In genomic region chr17:50601789-50602375, GRCh38 we compare ENCODE assay signal across 22 cellular contexts. TPM values are rescaled to one million over a fixed set of nuclear protein-coding genes. Genes with fewer than 3 reads are reported as not detected.
A peak's percentile ranks its signal among the peaks of the same experiment; 100 is the strongest.
DNase-seq lines count a peak whose midpoint lies in the region; ATAC-seq and TF ChIP-seq lines count a peak whose summit lies in the region.
"Had no signal": no experiment of that assay in that cellular context is flagged by ENCODE, and none has a peak within 500 bp of the region (broad histone marks: within the 10 kb centered on the region; RNA-seq: fewer than 3 reads in every experiment).

No MANE protein-coding gene starts in this region.

- no peak overlapping the region for H3K9ac ChIP-seq in IMR-90 (ENCODE audit: low read depth, low read length)

- no peaks in the 10 kb centered on the region for H3K79me1 ChIP-seq in IMR-90 (ENCODE audit: low read depth in 1 of 2, low read length in 2 of 2)

- in situ Hi-C loops in IMR-90 (cut with MboI; ENCODE audit: low sequenced_read_pairs) = no loop called here

- H3K4me1 Mint-ChIP-seq in neural crest cell = peaks cover 24% of the 10 kb centered on the region
- H3K4me1 Mint-ChIP-seq: CD4-positive, CD25-positive, alpha-beta regulatory T cell had no signal

- POLR2A ChIA-PET in IMR-90 (lab: Charles Lee; ENCODE audit: unreplicated experiment) = no interaction called here

- H2BK20ac ChIP-seq in IMR-90 (ENCODE audit: low read depth, low read length) = no peak overlapping the region

- H3K9me3 ChIP-seq in BE2C (no peaks in the 10 kb centered on the region), IMR-90 (ENCODE audit: control insufficient read depth, insufficient read depth, low read length) (no peaks in the 10 kb centered on the region)

- peaks cover 2% of the 10 kb centered on the region for H3K27me3 Mint-ChIP-seq in neural crest cell (ENCODE audit: low read depth)

- no peak overlapping the region for H3K56ac ChIP-seq in IMR-90 (ENCODE audit: extremely low read depth, insufficient read depth, low read length)

- H3K9me3 Mint-ChIP-seq in neural crest cell = no peaks in the 10 kb centered on the region
- H3K9me3 Mint-ChIP-seq: CD4-positive, CD25-positive, alpha-beta regulatory T cell had no signal

- H3K36me3 ChIP-seq in BE2C = no peaks in the 10 kb centered on the region
- no peaks in the 10 kb centered on the region for H3K36me3 ChIP-seq in IMR-90 (ENCODE audit: control insufficient read depth, insufficient read depth, low read length)

- BruUV-seq in IMR-90 (replicated peaks; lab: Mats Ljungman, UMichigan) = no TSS peak

- WGBS in IMR-90 (ENCODE audit: extremely low coverage in 2 of 2, insufficient read length in 1 of 2), 2 experiments = no CpG with 5 or more reads among the region's 13 CpGs

- H3K4me1 ChIP-seq in BE2C (peaks cover 19% of the 10 kb centered on the region), IMR-90 (ENCODE audit: control insufficient read depth, insufficient read depth, low read length) (peaks cover 8% of the 10 kb centered on the region; the same call in 1 of the 2 replicates)

- H4K91ac ChIP-seq in IMR-90 (ENCODE audit: insufficient read depth, low read depth, low read length) = no peak overlapping the region

- H2BK15ac ChIP-seq in IMR-90 (ENCODE audit: low read depth, low read length) = no peak overlapping the region

- no peaks in the 10 kb centered on the region for H4K20me1 ChIP-seq in IMR-90 (ENCODE audit: insufficient read depth, low read length)

- H3K27me3 ChIP-seq in BE2C (no peaks in the 10 kb centered on the region), IMR-90 (ENCODE audit: control insufficient read depth, insufficient read depth, low read length) (peaks cover 44% of the 10 kb centered on the region)

- TF ChIP-seq CTCF in BE2C (IDR thresholded peaks at IDR 0.05; ENCODE audit: low read depth, low read length) (no peak), IMR-90 (conservative IDR thresholded peaks at IDR 0.05; ENCODE audit: low read depth, low read length) (no peak), neural crest cell (conservative IDR thresholded peaks at IDR 0.05) (no peak)

- H2BK120ac ChIP-seq in IMR-90 (ENCODE audit: low read depth, low read length) = no peak overlapping the region

- H3K4me3 ChIP-seq in BE2C (ENCODE audit: low read depth, low read length) (no peak overlapping the region), IMR-90 (ENCODE audit: insufficient read depth, low read depth, low read length) (no peak overlapping the region)
- H3K4me3 ChIP-seq: GM12878 had no signal

- no peak overlapping the region for H3K27ac ChIP-seq in IMR-90 (ENCODE audit: insufficient read depth, low read length)

- no peak overlapping the region for H3K14ac ChIP-seq in IMR-90 (replicated peaks; ENCODE audit: low read depth, low read length)

- CTCF ChIA-PET in IMR-90 (lab: Yijun Ruan, JAX) = no interaction called here

- no peak overlapping the region for H4K8ac ChIP-seq in IMR-90 (ENCODE audit: low read depth in 2 of 2, low read length in 2 of 2)

- H3K23ac ChIP-seq in IMR-90 (ENCODE audit: low read depth, low read length) = no peak overlapping the region

- no peak for TF ChIP-seq POLR2A in IMR-90 (IDR thresholded peaks at IDR 0.05; ENCODE audit: low read depth, low read length)

- no peak overlapping the region for H2BK5ac ChIP-seq in IMR-90 (ENCODE audit: low read depth, low read length, poor library complexity, severe bottlenecking)

- no peaks in the 10 kb centered on the region for H3K36me3 Mint-ChIP-seq in neural crest cell (ENCODE audit: low read depth)
- H3K36me3 Mint-ChIP-seq: CD4-positive, CD25-positive, alpha-beta regulatory T cell; IgD-negative memory B cell had no signal

- dilution Hi-C loops in IMR-90 (cut with HindIII; ENCODE audit: low sequenced_read_pairs, unreplicated experiment) = no loop called here

- ATAC-seq in IMR-90 (ENCODE audit: low read depth) = no peak
- no peak for ATAC-seq in GM21529 (IDR thresholded peaks at IDR 0.05; ENCODE audit: unreplicated experiment)
- ATAC-seq: GM12878, HCT116 had no signal

- intact Hi-C loops in IMR-90 (cut with micrococcal nuclease) = no loop called here

- H3K27ac Mint-ChIP-seq in neural crest cell (ENCODE audit: unreplicated experiment) = peak overlapping the region; percentile 2
- H3K27ac Mint-ChIP-seq: IgD-negative memory B cell had no signal

- no peak overlapping the region for H2AK9ac ChIP-seq in IMR-90 (replicated peaks; ENCODE audit: low read depth, low read length, poor library complexity)

- no peak overlapping the region for H4K5ac ChIP-seq in IMR-90 (ENCODE audit: low read depth, low read length)

- no peak overlapping the region for H3K18ac ChIP-seq in IMR-90 (ENCODE audit: low read depth, low read length)

- no peak overlapping the region for H3K4ac ChIP-seq in IMR-90 (ENCODE audit: low read depth, low read length)

- no peak for TF ChIP-seq RAD21 in IMR-90 (IDR thresholded peaks at IDR 0.05; ENCODE audit: low read length)

- H3K4me2 ChIP-seq in IMR-90 (ENCODE audit: low read depth, low read length) = no peak overlapping the region

- H3K9me1 ChIP-seq in IMR-90 (ENCODE audit: insufficient read depth, low read length) = no peaks in the 10 kb centered on the region

- H3K4me3 Mint-ChIP-seq in neural crest cell = no peak overlapping the region
- H3K4me3 Mint-ChIP-seq: CD4-positive, CD25-positive, alpha-beta regulatory T cell; IgD-negative memory B cell had no signal

- DNase-seq in BE2C (peak; percentile 38), IMR-90 (no peak), cerebellum (ENCODE audit: low spot score) (peak; percentile 28), neural crest cell (ENCODE audit: low read depth, low spot score) (no peak), NCI-H226 (no peak)
- DNase-seq in stimulated activated CD4-positive, alpha-beta T cell treated with anti-CD3 and anti-CD28 coated beads, Interleukin-2, amount 100 ng/mL, for 24 hours = no peak
- DNase-seq: CD4-positive, CD25-positive, alpha-beta regulatory T cell; DND-41; GOT3; MV-4-11; NCI-H1417; NCI-H187; NCI-H2107; NCI-H2227 treated with DMSO at 0.1 percent for 48 hours; NCI-H524; NCI-H774; NK-92 treated with Interleukin-12 subunit alpha and Interleukin-12 subunit beta, amount 100 ng/mL, for 24 hours; T-helper 1 cell had no signal

- no peak overlapping the region for H2AK5ac ChIP-seq in IMR-90 (ENCODE audit: low read depth, low read length)

- H2AFZ ChIP-seq in IMR-90 (replicated peaks; ENCODE audit: low read length, poor library complexity) = peak overlapping the region; percentile 23

TF ChIP-seq in IMR-90, 13 proteins besides CTCF, POLR2A, EP300 and RAD21:
- TF ChIP-seq ELK1 (IDR thresholded peaks at IDR 0.05; ENCODE audit: borderline replicate concordance, low read depth, low read length) = no peak
- no peak for TF ChIP-seq SMC3 (IDR thresholded peaks at IDR 0.05; ENCODE audit: low read depth, low read length)
- TF ChIP-seq CEBPB (IDR thresholded peaks at IDR 0.05; ENCODE audit: low read depth, low read length) = no peak
- TF ChIP-seq BHLHE40 (IDR thresholded peaks at IDR 0.05; ENCODE audit: low read depth, low read length) = no peak
- TF ChIP-seq MAZ (IDR thresholded peaks at IDR 0.05; ENCODE audit: borderline replicate concordance, low read depth, low read length) = no peak
- no peak for TF ChIP-seq RFX5 (IDR thresholded peaks at IDR 0.05; ENCODE audit: low read depth, low read length)
- TF ChIP-seq USF2 (IDR thresholded peaks at IDR 0.05; ENCODE audit: low read depth, low read length) = no peak
- no peak for TF ChIP-seq CHD1 (IDR thresholded peaks at IDR 0.05; ENCODE audit: low read depth, low read length)
TF ChIP-seq in IMR-90: peak in this region for 0.

RNA-seq across cellular contexts. Expression of gene ABCC3, which starts 32.8 kb away (rescaled TPM):
- 2.9 TPM for polyA plus RNA-seq in BE2C (2012; ENCODE audit: insufficient read depth, insufficient read length, low read depth)
- total RNA-seq in IMR-90 (2012; rRNA removed) (2.2 and 3.2 TPM in 2 replicates), cerebellum (0.82 TPM), neural crest cell (not detected in 2 replicates)
- polyA plus RNA-seq in IMR-90 (2012; rRNA removed) = 6.0 and 6.6 TPM in 2 replicates
- 1.7 and 5.8 TPM in 2 replicates for polyA plus RNA-seq in IMR-90 (2012; cell fraction: cytosol; rRNA removed)
- 61.3 and 69.4 TPM in 2 replicates for polyA plus RNA-seq in IMR-90 (2012; cell fraction: nucleus; rRNA removed; ENCODE audit: low replicate concordance)

RNA-seq across cellular contexts. Expression of gene CACNA1G, which starts 41.4 kb away (rescaled TPM):
- 0.14 TPM for polyA plus RNA-seq in BE2C (2012; ENCODE audit: insufficient read depth, insufficient read length, low read depth)
- total RNA-seq in IMR-90 (2012; rRNA removed) (under 0.01 TPM in 1 of 2 replicates, not detected in the other), cerebellum (32.8 TPM), neural crest cell (1.1 TPM in 2 replicates)
- polyA plus RNA-seq in IMR-90 (2012; rRNA removed) = 0.03 TPM in 2 replicates
- polyA plus RNA-seq in IMR-90 (2012; cell fraction: cytosol; rRNA removed) = 0.08 TPM in 1 of 2 replicates, not detected in the other
- 0.08 and 0.10 TPM in 2 replicates for polyA plus RNA-seq in IMR-90 (2012; cell fraction: nucleus; rRNA removed; ENCODE audit: low replicate concordance)
- polyA plus RNA-seq: CD4-positive, CD25-positive, alpha-beta regulatory T cell; IgD-negative memory B cell had no signal

RNA-seq across cellular contexts. Expression of gene SPATA20, which starts 54.9 kb away (rescaled TPM):
- 107 TPM for polyA plus RNA-seq in BE2C (2012; ENCODE audit: insufficient read depth, insufficient read length, low read depth)
- 15.6 and 17.0 TPM in 2 replicates for total RNA-seq in IMR-90 (2012; rRNA removed)
- polyA plus RNA-seq in IMR-90 (2012; rRNA removed) = 31.9 and 35.0 TPM in 2 replicates
- polyA plus RNA-seq in IMR-90 (2012; cell fraction: cytosol; rRNA removed) = 22.4 and 29.6 TPM in 2 replicates
- 207 and 453 TPM in 2 replicates for polyA plus RNA-seq in IMR-90 (2012; cell fraction: nucleus; rRNA removed; ENCODE audit: low replicate concordance)
- total RNA-seq in cerebellum = 15.6 TPM
- total RNA-seq in neural crest cell = 24.4 and 25.8 TPM in 2 replicates

Comparison
In these comparisons a context has a peak if more than half of its experiments do, and no peak if none do; other contexts are left out.
1. DNase-seq: peak in BE2C (single experiment) and cerebellum (single experiment); none in IMR-90 (single experiment), neural crest cell (single experiment), NCI-H226 (single experiment) and stimulated activated CD4-positive, alpha-beta T cell treated with anti-CD3 and anti-CD28 coated beads, Interleukin-2, amount 100 ng/mL, for 24 hours (0 of 2).
2. RNA of gene CACNA1G, which starts 41.4 kb away (total RNA-seq): 32.8 TPM in cerebellum (single experiment); 1.1 TPM in neural crest cell and under 0.01 TPM in IMR-90; every median in the first group is over 10 times any median in the second.